Comparison of ENCODE assay signal across 25 cellular contexts in genomic region chr6:96381246-96381645, GRCh38.
"Had no signal": no experiment of that assay in that cellular context is flagged by ENCODE, and none has a peak within 500 bp of the region (broad histone marks: within the 10 kb centered on the region; RNA-seq: fewer than 3 reads in every experiment).

No MANE protein-coding gene starts in this region.

- H3K9me3 ChIP-seq: colonic mucosa, esophagus muscularis mucosa, esophagus squamous epithelium, gastrocnemius medialis, gastroesophageal sphincter, heart left ventricle, heart right ventricle had no signal

- ATAC-seq: effector memory CD8-positive, alpha-beta T cell; esophagus mucosa; foreskin keratinocyte; gastrocnemius medialis; gastroesophageal sphincter; heart left ventricle; heart right ventricle had no signal

- H3K27me3 Mint-ChIP-seq: dendritic cell treated with granulocyte-macrophage colony-stimulating factor and Interleukin-4, amounts not matched to agents 40 ng/mL and 50 ng/mL, for 4 days had no signal

- H3K4me3 Mint-ChIP-seq: dendritic cell treated with granulocyte-macrophage colony-stimulating factor and Interleukin-4, amounts not matched to agents 40 ng/mL and 50 ng/mL, for 4 days; effector memory CD8-positive, alpha-beta T cell; endodermal cell had no signal

- H3K9me3 Mint-ChIP-seq: dendritic cell treated with granulocyte-macrophage colony-stimulating factor and Interleukin-4, amounts not matched to agents 40 ng/mL and 50 ng/mL, for 4 days; effector memory CD8-positive, alpha-beta T cell; endodermal cell had no signal

- H3K27me3 ChIP-seq: colonic mucosa, dorsolateral prefrontal cortex, esophagus muscularis mucosa, esophagus squamous epithelium, foreskin keratinocyte, gastrocnemius medialis, gastroesophageal sphincter, heart left ventricle, heart right ventricle had no signal

- H3K36me3 ChIP-seq: colonic mucosa, esophagus muscularis mucosa, esophagus squamous epithelium, gastrocnemius medialis, gastroesophageal sphincter, heart left ventricle, heart right ventricle had no signal

- H3K27ac Mint-ChIP-seq: dendritic cell treated with granulocyte-macrophage colony-stimulating factor and Interleukin-4, amounts not matched to agents 40 ng/mL and 50 ng/mL, for 4 days; effector memory CD8-positive, alpha-beta T cell; endodermal cell had no signal

- H3K27ac ChIP-seq: colonic mucosa, coronary artery, dorsolateral prefrontal cortex, epithelial cell of prostate, esophagus muscularis mucosa, esophagus squamous epithelium, foreskin keratinocyte, gastrocnemius medialis, gastroesophageal sphincter, heart left ventricle, heart right ventricle had no signal

- H3K4me1 Mint-ChIP-seq: endodermal cell had no signal

- H3K4me3 ChIP-seq: colonic mucosa, coronary artery, dorsolateral prefrontal cortex, esophagus muscularis mucosa, esophagus squamous epithelium, gastrocnemius medialis, gastroesophageal sphincter, heart left ventricle, heart right ventricle had no signal

- H3K4me1 ChIP-seq: colonic mucosa, esophagus muscularis mucosa, esophagus squamous epithelium, foreskin keratinocyte, gastrocnemius medialis, gastroesophageal sphincter, heart left ventricle, heart right ventricle had no signal

- DNase-seq: colonic mucosa; cortex of kidney; dermis blood vessel endothelial cell; dorsolateral prefrontal cortex; effector CD4-positive, alpha-beta T cell; effector CD8-positive, alpha-beta T cell; effector memory CD4-positive, alpha-beta T cell; effector memory CD8-positive, alpha-beta T cell; endodermal cell; erythroblast; esophagus squamous epithelium; foreskin fibroblast; foreskin keratinocyte; foreskin melanocyte; gastrocnemius medialis; glutamatergic neuron; head of caudate nucleus; heart left ventricle; heart right ventricle had no signal
